In genomic region chr11:12261551-12261950, GRCh38 we compare ENCODE assay signal across 24 cellular contexts.
"Had no signal": no experiment of that assay in that cellular context is flagged by ENCODE, and none has a peak within 500 bp of the region (broad histone marks: within the 10 kb centered on the region; RNA-seq: fewer than 3 reads in every experiment).

No MANE protein-coding gene starts in this region.

- H3K9me3 Mint-ChIP-seq: activated CD4-positive, alpha-beta memory T cell treated with anti-CD3 and anti-CD28 coated beads for 36 hours; activated CD4-positive, alpha-beta T cell treated with anti-CD3 and anti-CD28 coated beads, Interleukin-2, amount 10 ng/mL, durations not matched to agents 24 days and 14 days; activated T-cell treated with anti-CD3 and anti-CD28 coated beads, Interleukin-2, amount 50 U/mL, for 24 hours; naive B cell had no signal

- H3K9me3 ChIP-seq: esophagus muscularis mucosa, psoas muscle had no signal

- H2AFZ ChIP-seq: parathyroid adenoma had no signal

- H3K27ac Mint-ChIP-seq: activated CD4-positive, alpha-beta memory T cell treated with anti-CD3 and anti-CD28 coated beads for 36 hours; activated CD4-positive, alpha-beta T cell treated with anti-CD3 and anti-CD28 coated beads, Interleukin-2, amount 10 ng/mL, durations not matched to agents 24 days and 14 days; activated T-cell treated with anti-CD3 and anti-CD28 coated beads, Interleukin-2, amount 50 U/mL, for 24 hours; naive B cell had no signal

- H3K4me3 ChIP-seq: esophagus muscularis mucosa, psoas muscle had no signal

- H3K27ac ChIP-seq: esophagus muscularis mucosa, parathyroid adenoma, psoas muscle had no signal

- H3K9ac ChIP-seq: parathyroid adenoma had no signal

- DNase-seq: activated CD4-positive, alpha-beta memory T cell treated with anti-CD3 and anti-CD28 coated beads for 36 hours; activated CD4-positive, alpha-beta T cell treated with anti-CD3 and anti-CD28 coated beads, Interleukin-2, amount 10 ng/mL, durations not matched to agents 24 days and 14 days; activated CD4-positive, CD25-positive, alpha-beta regulatory T cell treated with anti-CD3 and anti-CD28 coated beads, Interleukin-2, amount 50 U/mL, for 72 hours; activated CD8-positive, alpha-beta memory T cell treated with anti-CD3 and anti-CD28 coated beads, Interleukin-2, amount 50 U/mL, for 48 hours; activated gamma-delta T cell treated with Interleukin-2 at 50 U/mL for 16 hours; activated naive CD4-positive, alpha-beta T cell treated with anti-CD3 and anti-CD28 coated beads, Interleukin-2, amount 50 U/mL, for 16 hours; activated T-cell treated with anti-CD3 and anti-CD28 coated beads, Interleukin-2, amount 50 U/mL, for 24 hours; amniotic stem cell; cerebellar nuclear complex; effector CD4-positive, alpha-beta T cell; foreskin melanocyte; islet precursor cell; mammary epithelial cell; naive B cell; nucleus accumbens; psoas muscle; stimulated activated CD4-positive, alpha-beta T cell treated with anti-CD3 and anti-CD28 coated beads, Interleukin-2, amount 100 ng/mL, for 48 hours; stimulated activated naive CD4-positive, alpha-beta T cell treated with Interleukin-2 at 50 U/mL for 16 hours; T-helper 2 cell; trophoblast cell had no signal

- H3K27me3 Mint-ChIP-seq: activated CD4-positive, alpha-beta memory T cell treated with anti-CD3 and anti-CD28 coated beads for 36 hours; activated CD4-positive, alpha-beta T cell treated with anti-CD3 and anti-CD28 coated beads, Interleukin-2, amount 10 ng/mL, durations not matched to agents 24 days and 14 days; activated T-cell treated with anti-CD3 and anti-CD28 coated beads, Interleukin-2, amount 50 U/mL, for 24 hours had no signal

- H3K4me1 ChIP-seq: parathyroid adenoma, psoas muscle had no signal

- H3K27me3 ChIP-seq: esophagus muscularis mucosa had no signal

- FAIRE-seq: bronchial epithelial cell, urothelium cell line had no signal

- H3K4me3 Mint-ChIP-seq: activated CD4-positive, alpha-beta memory T cell treated with anti-CD3 and anti-CD28 coated beads for 36 hours; activated CD4-positive, alpha-beta T cell treated with anti-CD3 and anti-CD28 coated beads, Interleukin-2, amount 10 ng/mL, durations not matched to agents 24 days and 14 days; activated T-cell treated with anti-CD3 and anti-CD28 coated beads, Interleukin-2, amount 50 U/mL, for 24 hours; naive B cell had no signal

- H3K36me3 Mint-ChIP-seq: naive B cell had no signal

- H3K79me2 ChIP-seq: parathyroid adenoma had no signal

- H3K4me1 Mint-ChIP-seq: activated CD4-positive, alpha-beta T cell treated with anti-CD3 and anti-CD28 coated beads, Interleukin-2, amount 10 ng/mL, durations not matched to agents 24 days and 14 days; naive B cell had no signal
